1 cellular context compared by ENCODE assay signal in the genomic region with DNA sequence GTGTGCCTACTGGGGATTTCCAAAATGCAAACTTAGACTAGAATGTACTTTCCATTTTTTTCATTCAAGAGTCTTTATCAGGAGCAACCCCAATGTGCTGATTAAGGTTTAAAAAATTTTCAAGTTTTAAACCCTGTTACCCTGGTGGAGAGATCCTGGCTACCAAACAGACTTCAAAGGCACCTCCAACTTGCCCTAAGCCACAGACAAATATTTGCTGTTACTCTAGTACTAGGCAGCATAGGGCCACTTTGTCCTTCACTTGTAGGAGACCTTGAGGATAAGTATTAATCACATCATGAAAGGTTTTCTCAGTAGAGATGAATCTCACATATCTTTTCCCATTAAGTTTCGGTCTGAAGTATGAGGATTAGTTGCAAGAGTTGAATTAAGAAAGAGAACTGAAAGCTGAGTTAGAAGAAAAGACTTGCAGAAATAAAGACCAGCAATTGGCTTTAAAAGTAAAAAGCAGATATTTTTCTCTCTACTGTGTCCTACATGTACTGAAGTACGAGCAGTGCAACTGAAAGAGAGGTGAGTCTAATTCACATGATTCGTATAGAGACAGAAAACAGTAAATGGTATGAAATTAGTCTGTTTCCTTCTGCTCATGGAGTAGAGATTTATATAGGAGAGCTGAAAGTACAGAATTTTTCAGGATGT.
TF ChIP-seq lines count a peak whose summit lies in the region.

No MANE protein-coding gene starts in this region.

TF ChIP-seq in HepG2, 621 proteins besides CTCF, POLR2A, EP300 and RAD21 (continued from another document):
- TF ChIP-seq ZC3H4 (CRISPR knock-in tag; IDR thresholded peaks at IDR 0.05; ENCODE audit: borderline replicate concordance) (no peak), HNRNPK (IDR thresholded peaks at IDR 0.05; ENCODE audit: low read depth, low read length, poor library complexity, severe bottlenecking) (no peak), TBX2 (CRISPR knock-in tag; IDR thresholded peaks at IDR 0.05; ENCODE audit: borderline replicate concordance) (peak; percentile 77), NR1H2 (CRISPR knock-in tag; IDR thresholded peaks at IDR 0.05; ENCODE audit: borderline replicate concordance, low read depth) (no peak), SIX4 (CRISPR knock-in tag; IDR thresholded peaks at IDR 0.05) (peak; percentile 62; the same call in 1 of the 2 replicates), GATAD1 (CRISPR knock-in tag; IDR thresholded peaks at IDR 0.05) (peak; percentile 51), HINFP (CRISPR knock-in tag; IDR thresholded peaks at IDR 0.05; ENCODE audit: low read depth) (no peak), PHB2 (IDR thresholded peaks at IDR 0.05; ENCODE audit: partially characterized antibody) (no peak), ZNF556 (CRISPR knock-in tag; IDR thresholded peaks at IDR 0.05; ENCODE audit: borderline replicate concordance) (no peak), ZNF749 (CRISPR knock-in tag; IDR thresholded peaks at IDR 0.05; ENCODE audit: borderline replicate concordance) (no peak; the same call in 1 of the 2 replicates), ZNF235 (CRISPR knock-in tag; IDR thresholded peaks at IDR 0.05; ENCODE audit: borderline replicate concordance) (no peak), SRF (IDR thresholded peaks at IDR 0.05; ENCODE audit: low read depth, low read length) (no peak), JARID2 (CRISPR knock-in tag; IDR thresholded peaks at IDR 0.05; ENCODE audit: insufficient replicate concordance) (no peak), ZNF777 (CRISPR knock-in tag; IDR thresholded peaks at IDR 0.05) (no peak), IKZF4 (CRISPR knock-in tag; IDR thresholded peaks at IDR 0.05; ENCODE audit: borderline replicate concordance, low read depth, not compliant biosample characterization) (no peak), CREB1 (IDR thresholded peaks at IDR 0.05) (no peak), CREB1 (CRISPR knock-in tag; IDR thresholded peaks at IDR 0.05) (peak; percentile 67; the same call in 1 of the 2 replicates), ZNF891 (CRISPR knock-in tag; IDR thresholded peaks at IDR 0.05) (no peak), ZNF660 (CRISPR knock-in tag; IDR thresholded peaks at IDR 0.05; ENCODE audit: borderline replicate concordance, low read depth) (no peak), SAP130 (CRISPR knock-in tag; IDR thresholded peaks at IDR 0.05; ENCODE audit: low read depth) (peak; percentile 78), ZFY (CRISPR knock-in tag; IDR thresholded peaks at IDR 0.05) (no peak), NCOA5 (CRISPR knock-in tag; IDR thresholded peaks at IDR 0.05) (no peak), BHLHE40 (IDR thresholded peaks at IDR 0.05; ENCODE audit: low read length) (0 out of 2 replicates have a peak, but pooled peaks have one; percentile 8), ATRX (CRISPR knock-in tag; IDR thresholded peaks at IDR 0.05; ENCODE audit: borderline replicate concordance) (no peak), HOXA5 (CRISPR knock-in tag; IDR thresholded peaks at IDR 0.05) (no peak; the same call in none of the 2 replicates), MAX (IDR thresholded peaks at IDR 0.05) (no peak), TBX3 (IDR thresholded peaks at IDR 0.05; ENCODE audit: borderline replicate concordance) (peak; percentile 65; the same call in 1 of the 2 replicates), HNF4A (CRISPR knock-in tag; IDR thresholded peaks at IDR 0.05) (peak; percentile 79), CENPX (CRISPR knock-in tag; IDR thresholded peaks at IDR 0.05) (no peak), POGK (CRISPR knock-in tag; conservative IDR thresholded peaks at IDR 0.05) (no peak), NFYB (CRISPR knock-in tag; IDR thresholded peaks at IDR 0.05) (no peak), ZNF773 (CRISPR knock-in tag; IDR thresholded peaks at IDR 0.05; ENCODE audit: borderline replicate concordance) (no peak), ZNF776 (CRISPR knock-in tag; IDR thresholded peaks at IDR 0.05) (no peak), YEATS4 (CRISPR knock-in tag; IDR thresholded peaks at IDR 0.05; ENCODE audit: borderline replicate concordance) (no peak)
- TF ChIP-seq, protein P1, sequence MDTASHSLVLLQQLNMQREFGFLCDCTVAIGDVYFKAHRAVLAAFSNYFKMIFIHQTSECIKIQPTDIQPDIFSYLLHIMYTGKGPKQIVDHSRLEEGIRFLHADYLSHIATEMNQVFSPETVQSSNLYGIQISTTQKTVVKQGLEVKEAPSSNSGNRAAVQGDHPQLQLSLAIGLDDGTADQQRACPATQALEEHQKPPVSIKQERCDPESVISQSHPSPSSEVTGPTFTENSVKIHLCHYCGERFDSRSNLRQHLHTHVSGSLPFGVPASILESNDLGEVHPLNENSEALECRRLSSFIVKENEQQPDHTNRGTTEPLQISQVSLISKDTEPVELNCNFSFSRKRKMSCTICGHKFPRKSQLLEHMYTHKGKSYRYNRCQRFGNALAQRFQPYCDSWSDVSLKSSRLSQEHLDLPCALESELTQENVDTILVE (CRISPR knock-in tag; IDR thresholded peaks at IDR 0.05), result peak; percentile 84; the same call in 1 of the 2 replicates
- TF ChIP-seq, protein P2, sequence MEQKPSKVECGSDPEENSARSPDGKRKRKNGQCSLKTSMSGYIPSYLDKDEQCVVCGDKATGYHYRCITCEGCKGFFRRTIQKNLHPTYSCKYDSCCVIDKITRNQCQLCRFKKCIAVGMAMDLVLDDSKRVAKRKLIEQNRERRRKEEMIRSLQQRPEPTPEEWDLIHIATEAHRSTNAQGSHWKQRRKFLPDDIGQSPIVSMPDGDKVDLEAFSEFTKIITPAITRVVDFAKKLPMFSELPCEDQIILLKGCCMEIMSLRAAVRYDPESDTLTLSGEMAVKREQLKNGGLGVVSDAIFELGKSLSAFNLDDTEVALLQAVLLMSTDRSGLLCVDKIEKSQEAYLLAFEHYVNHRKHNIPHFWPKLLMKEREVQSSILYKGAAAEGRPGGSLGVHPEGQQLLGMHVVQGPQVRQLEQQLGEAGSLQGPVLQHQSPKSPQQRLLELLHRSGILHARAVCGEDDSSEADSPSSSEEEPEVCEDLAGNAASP (CRISPR knock-in tag; IDR thresholded peaks at IDR 0.05; ENCODE audit: borderline replicate concordance), result peak; percentile 79; the same call in 1 of the 2 replicates
- TF ChIP-seq, protein P3, sequence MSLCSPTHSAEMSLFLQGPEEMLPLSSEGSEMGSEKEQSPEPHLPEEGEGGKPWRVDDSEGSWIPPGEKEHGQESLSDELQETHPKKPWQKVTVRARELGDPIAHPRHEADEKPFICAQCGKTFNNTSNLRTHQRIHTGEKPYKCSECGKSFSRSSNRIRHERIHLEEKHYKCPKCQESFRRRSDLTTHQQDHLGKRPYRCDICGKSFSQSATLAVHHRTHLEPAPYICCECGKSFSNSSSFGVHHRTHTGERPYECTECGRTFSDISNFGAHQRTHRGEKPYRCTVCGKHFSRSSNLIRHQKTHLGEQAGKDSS (CRISPR knock-in tag; IDR thresholded peaks at IDR 0.05; ENCODE audit: borderline replicate concordance, low read depth), result no peak
- TF ChIP-seq, protein P4, sequence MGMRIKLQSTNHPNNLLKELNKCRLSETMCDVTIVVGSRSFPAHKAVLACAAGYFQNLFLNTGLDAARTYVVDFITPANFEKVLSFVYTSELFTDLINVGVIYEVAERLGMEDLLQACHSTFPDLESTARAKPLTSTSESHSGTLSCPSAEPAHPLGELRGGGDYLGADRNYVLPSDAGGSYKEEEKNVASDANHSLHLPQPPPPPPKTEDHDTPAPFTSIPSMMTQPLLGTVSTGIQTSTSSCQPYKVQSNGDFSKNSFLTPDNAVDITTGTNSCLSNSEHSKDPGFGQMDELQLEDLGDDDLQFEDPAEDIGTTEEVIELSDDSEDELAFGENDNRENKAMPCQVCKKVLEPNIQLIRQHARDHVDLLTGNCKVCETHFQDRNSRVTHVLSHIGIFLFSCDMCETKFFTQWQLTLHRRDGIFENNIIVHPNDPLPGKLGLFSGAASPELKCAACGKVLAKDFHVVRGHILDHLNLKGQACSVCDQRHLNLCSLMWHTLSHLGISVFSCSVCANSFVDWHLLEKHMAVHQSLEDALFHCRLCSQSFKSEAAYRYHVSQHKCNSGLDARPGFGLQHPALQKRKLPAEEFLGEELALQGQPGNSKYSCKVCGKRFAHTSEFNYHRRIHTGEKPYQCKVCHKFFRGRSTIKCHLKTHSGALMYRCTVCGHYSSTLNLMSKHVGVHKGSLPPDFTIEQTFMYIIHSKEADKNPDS (CRISPR knock-in tag; IDR thresholded peaks at IDR 0.05), result peak; percentile 100
- TF ChIP-seq, protein P5, sequence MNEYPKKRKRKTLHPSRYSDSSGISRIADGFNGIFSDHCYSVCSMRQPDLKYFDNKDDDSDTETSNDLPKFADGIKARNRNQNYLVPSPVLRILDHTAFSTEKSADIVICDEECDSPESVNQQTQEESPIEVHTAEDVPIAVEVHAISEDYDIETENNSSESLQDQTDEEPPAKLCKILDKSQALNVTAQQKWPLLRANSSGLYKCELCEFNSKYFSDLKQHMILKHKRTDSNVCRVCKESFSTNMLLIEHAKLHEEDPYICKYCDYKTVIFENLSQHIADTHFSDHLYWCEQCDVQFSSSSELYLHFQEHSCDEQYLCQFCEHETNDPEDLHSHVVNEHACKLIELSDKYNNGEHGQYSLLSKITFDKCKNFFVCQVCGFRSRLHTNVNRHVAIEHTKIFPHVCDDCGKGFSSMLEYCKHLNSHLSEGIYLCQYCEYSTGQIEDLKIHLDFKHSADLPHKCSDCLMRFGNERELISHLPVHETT (CRISPR knock-in tag; conservative IDR thresholded peaks at IDR 0.05), result peak; percentile 32; the same call in 1 of the 2 replicates
- TF ChIP-seq, protein P6, sequence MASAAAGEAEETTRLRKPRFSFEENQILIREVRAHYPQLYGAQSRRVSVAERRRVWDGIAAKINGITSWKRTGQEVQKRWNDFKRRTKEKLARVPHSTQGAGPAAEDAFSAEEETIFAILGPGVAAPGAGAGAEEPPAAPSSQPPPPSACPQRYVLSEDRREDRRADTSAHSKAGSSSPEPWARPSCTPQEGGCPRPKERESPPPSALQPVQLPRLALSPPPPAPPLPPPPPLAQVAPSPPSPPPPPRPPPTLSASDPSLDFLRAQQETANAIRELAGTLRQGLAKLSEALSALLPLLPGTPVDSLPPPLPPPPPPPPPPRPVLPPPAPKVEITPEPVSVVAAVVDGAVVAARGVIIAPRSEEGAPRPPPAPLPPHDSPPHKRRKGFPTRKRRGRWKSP (CRISPR knock-in tag; IDR thresholded peaks at IDR 0.05), result peak; percentile 14; the same call in 1 of the 2 replicates
- TF ChIP-seq, protein P7, sequence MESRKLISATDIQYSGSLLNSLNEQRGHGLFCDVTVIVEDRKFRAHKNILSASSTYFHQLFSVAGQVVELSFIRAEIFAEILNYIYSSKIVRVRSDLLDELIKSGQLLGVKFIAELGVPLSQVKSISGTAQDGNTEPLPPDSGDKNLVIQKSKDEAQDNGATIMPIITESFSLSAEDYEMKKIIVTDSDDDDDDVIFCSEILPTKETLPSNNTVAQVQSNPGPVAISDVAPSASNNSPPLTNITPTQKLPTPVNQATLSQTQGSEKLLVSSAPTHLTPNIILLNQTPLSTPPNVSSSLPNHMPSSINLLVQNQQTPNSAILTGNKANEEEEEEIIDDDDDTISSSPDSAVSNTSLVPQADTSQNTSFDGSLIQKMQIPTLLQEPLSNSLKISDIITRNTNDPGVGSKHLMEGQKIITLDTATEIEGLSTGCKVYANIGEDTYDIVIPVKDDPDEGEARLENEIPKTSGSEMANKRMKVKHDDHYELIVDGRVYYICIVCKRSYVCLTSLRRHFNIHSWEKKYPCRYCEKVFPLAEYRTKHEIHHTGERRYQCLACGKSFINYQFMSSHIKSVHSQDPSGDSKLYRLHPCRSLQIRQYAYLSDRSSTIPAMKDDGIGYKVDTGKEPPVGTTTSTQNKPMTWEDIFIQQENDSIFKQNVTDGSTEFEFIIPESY (CRISPR knock-in tag; IDR thresholded peaks at IDR 0.05), result no peak
TF ChIP-seq in HepG2: peak in this region for 144.
